9 cellular contexts compared by ENCODE assay signal in genomic region chr13:28059214-28059613, GRCh38. TPM values are rescaled to one million over a fixed set of nuclear protein-coding genes. Genes with fewer than 3 reads are reported as not detected.
DNase-seq lines count a peak whose midpoint lies in the region; ATAC-seq, FAIRE-seq and TF ChIP-seq lines count a peak whose summit lies in the region.
"Had no signal": no experiment of that assay in that cellular context is flagged by ENCODE, and none has a peak within 500 bp of the region (broad histone marks: within the 10 kb centered on the region; RNA-seq: fewer than 3 reads in every experiment).

No MANE protein-coding gene starts in this region.

- peak; percentile 25 for DNase-seq in AG20443 (ENCODE audit: low spot score)
- DNase-seq in GM18507 (ENCODE audit: extremely low spot score, insufficient read length, low read depth): no peak
- DNase-seq in RWPE1 (ENCODE audit: low spot score): peak; percentile 36
- no peak for DNase-seq in astrocyte of the cerebellum (ENCODE audit: low read depth)
- peak in 2 of 3 donors; percentile 51 to 84 for DNase-seq in mucosa of descending colon
- no peak for DNase-seq in T1000 (lab: John Stamatoyannopoulos, UW)
- no peak for DNase-seq in putamen (ENCODE audit: low spot score)
- DNase-seq in DMS153 treated with DMSO at 0.1 percent for 48 hours (lab: John Stamatoyannopoulos, UW; ENCODE audit: unreplicated experiment): no peak

- no peaks in the 10 kb centered on the region for H3K36me3 ChIP-seq in mucosa of descending colon (ENCODE audit: low read depth)

- no peak for TF ChIP-seq CTCF in RWPE1 (conservative IDR thresholded peaks at IDR 0.05; ENCODE audit: low read depth)
- peak; percentile 24 for TF ChIP-seq CTCF in astrocyte of the cerebellum (IDR thresholded peaks at IDR 0.05; ENCODE audit: low read depth, low read length, missing control alignments)
- TF ChIP-seq CTCF in mucosa of descending colon (IDR thresholded peaks at IDR 0.05): no peak

- in situ Hi-C loops in astrocyte of the cerebellum (cut with HindIII; ENCODE audit: low sequenced_read_pairs): no loop called here

- peak; percentile 61 for ATAC-seq in mucosa of descending colon

- H3K4me3 ChIP-seq in astrocyte of the cerebellum (ENCODE audit: low read depth, low read length): no peak overlapping the region
- H3K4me3 ChIP-seq in mucosa of descending colon: no peak overlapping the region

- H3K27ac ChIP-seq in RWPE1: no peak overlapping the region

- H3K9me3 ChIP-seq in mucosa of descending colon: no peaks in the 10 kb centered on the region

- no peaks in the 10 kb centered on the region for H3K4me1 ChIP-seq in mucosa of descending colon (ENCODE audit: low read depth)

- peak; percentile 70 for FAIRE-seq in GM18507 (lab: Jason Lieb, UNC)

- intact Hi-C loops in mucosa of descending colon (cut with DNase I, micrococcal nuclease): no loop called here

- CTCF ChIA-PET in RWPE1 (lab: Yijun Ruan, JAX): no interaction called here

- POLR2A ChIA-PET in RWPE1 (lab: Yijun Ruan, JAX; ENCODE audit: low non-redundant PET): no interaction called here

RNA-seq across cellular contexts. Expression of gene FLT3, which starts 41.2 kb away (rescaled TPM):
- total RNA-seq in mucosa of descending colon: under 1 TPM; 0.09 to 0.51 (median 0.41) TPM
- total RNA-seq: glomerular endothelial cell had no signal

Comparison
In these comparisons a context has a peak if more than half of its experiments do, and no peak if none do; other contexts are left out.
1. DNase-seq: peak in AG20443 (single experiment), RWPE1 (single experiment) and mucosa of descending colon (2 of 3); none in GM18507 (single experiment), astrocyte of the cerebellum (single experiment), T1000 (single experiment), putamen (single experiment) and DMS153 treated with DMSO at 0.1 percent for 48 hours (single experiment).